1 cellular context compared by ENCODE assay signal in the genomic region with DNA sequence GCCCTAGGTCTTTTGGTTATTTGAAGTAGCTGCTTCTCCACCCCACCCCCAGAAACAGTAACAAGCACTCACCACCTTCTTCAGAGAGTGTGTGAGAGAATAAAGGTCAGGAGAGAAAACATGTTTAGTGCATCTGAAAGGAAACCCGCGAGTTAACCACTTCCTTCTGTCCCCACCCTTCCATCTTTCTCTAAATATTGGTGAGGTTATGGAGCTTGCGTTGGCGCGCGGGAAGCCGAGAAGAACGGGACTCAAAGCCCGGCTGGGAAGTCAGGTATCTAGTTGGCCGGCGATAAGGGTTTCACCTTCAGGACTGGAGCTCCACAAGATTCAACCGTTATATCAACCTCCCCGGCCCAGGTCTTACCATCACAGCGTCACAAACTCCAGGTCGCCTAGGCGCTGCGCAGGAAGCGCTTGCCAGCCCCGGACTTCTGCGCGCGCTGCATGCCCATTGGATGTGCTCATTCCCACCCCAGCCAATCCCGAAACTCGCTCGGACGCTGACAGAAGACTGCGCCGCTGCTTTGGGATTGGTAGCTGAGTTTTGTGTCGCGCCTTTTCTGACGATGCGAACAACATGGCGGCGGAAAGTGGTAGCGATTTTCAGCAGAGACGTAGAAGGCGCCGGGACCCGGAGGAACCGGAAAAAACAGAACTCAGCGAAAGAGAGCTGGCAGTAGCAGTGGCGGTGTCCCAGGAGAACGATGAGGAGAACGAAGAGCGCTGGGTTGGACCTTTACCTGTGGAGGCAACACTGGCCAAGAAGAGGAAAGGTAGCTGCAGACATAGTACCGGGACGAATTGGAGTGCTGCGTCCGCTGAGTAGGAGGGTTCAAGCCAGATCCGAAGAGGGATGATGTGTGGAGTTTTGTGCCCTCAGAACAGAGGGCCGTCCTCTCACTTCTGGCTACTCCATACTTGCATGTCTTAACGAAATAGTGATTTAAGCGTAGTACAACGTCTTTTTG.
TF ChIP-seq lines count a peak whose summit lies in the region.

A gene with protein sequence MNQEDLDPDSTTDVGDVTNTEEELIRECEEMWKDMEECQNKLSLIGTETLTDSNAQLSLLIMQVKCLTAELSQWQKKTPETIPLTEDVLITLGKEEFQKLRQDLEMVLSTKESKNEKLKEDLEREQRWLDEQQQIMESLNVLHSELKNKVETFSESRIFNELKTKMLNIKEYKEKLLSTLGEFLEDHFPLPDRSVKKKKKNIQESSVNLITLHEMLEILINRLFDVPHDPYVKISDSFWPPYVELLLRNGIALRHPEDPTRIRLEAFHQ (minus strand): TSS at position 438 of the 971 bp plus-strand sequence. CDS start 8,261 bp downstream, outside the sequence.
A gene (plus strand): TSS at position 566 of the 971 bp plus-strand sequence. CDS start 15 bp downstream, at position 581.

TF ChIP-seq in HCT116, 20 proteins besides CTCF, POLR2A, EP300 and RAD21 (continued from another document):
- TF ChIP-seq ELF1 (IDR thresholded peaks at IDR 0.05; ENCODE audit: borderline replicate concordance, low read depth) (peak; percentile 18; the same call in 1 of the 2 replicates), TCF7L2 (IDR thresholded peaks at IDR 0.05; ENCODE audit: borderline replicate concordance, extremely low read depth, insufficient read depth, insufficient read length) (no peak)
- TF ChIP-seq, protein P1, sequence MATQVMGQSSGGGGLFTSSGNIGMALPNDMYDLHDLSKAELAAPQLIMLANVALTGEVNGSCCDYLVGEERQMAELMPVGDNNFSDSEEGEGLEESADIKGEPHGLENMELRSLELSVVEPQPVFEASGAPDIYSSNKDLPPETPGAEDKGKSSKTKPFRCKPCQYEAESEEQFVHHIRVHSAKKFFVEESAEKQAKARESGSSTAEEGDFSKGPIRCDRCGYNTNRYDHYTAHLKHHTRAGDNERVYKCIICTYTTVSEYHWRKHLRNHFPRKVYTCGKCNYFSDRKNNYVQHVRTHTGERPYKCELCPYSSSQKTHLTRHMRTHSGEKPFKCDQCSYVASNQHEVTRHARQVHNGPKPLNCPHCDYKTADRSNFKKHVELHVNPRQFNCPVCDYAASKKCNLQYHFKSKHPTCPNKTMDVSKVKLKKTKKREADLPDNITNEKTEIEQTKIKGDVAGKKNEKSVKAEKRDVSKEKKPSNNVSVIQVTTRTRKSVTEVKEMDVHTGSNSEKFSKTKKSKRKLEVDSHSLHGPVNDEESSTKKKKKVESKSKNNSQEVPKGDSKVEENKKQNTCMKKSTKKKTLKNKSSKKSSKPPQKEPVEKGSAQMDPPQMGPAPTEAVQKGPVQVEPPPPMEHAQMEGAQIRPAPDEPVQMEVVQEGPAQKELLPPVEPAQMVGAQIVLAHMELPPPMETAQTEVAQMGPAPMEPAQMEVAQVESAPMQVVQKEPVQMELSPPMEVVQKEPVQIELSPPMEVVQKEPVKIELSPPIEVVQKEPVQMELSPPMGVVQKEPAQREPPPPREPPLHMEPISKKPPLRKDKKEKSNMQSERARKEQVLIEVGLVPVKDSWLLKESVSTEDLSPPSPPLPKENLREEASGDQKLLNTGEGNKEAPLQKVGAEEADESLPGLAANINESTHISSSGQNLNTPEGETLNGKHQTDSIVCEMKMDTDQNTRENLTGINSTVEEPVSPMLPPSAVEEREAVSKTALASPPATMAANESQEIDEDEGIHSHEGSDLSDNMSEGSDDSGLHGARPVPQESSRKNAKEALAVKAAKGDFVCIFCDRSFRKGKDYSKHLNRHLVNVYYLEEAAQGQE (IDR thresholded peaks at IDR 0.05; ENCODE audit: low read depth), result no peak
TF ChIP-seq in HCT116: peak in this region for 8.
